ENCODE assay signal across 26 cellular contexts in the genomic region with DNA sequence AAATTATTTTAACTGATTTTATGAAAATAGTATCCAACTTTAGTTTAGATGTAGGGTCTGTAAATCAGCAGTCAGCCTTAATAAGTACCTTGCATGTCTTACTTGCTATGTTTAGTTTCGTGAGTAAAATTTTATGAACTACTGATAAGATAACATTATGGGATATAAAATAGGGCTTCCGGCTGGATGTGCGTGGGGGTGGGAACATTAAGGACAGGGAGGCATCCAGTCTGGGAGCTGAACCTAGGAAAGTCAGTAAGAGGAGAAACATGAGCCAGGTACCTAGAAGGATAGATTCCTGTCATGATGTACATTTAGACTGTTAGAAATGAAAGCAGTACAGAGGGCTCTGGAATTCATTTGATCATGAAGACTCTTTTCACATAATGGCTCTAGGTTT. TPM values are rescaled to one million over a fixed set of nuclear protein-coding genes. Genes with fewer than 3 reads are reported as not detected.
A peak's percentile ranks its signal among the peaks of the same experiment; 100 is the strongest.
DNase-seq lines count a peak whose midpoint lies in the region; ATAC-seq, FAIRE-seq and TF ChIP-seq lines count a peak whose summit lies in the region.
"Had no signal": no experiment of that assay in that cellular context is flagged by ENCODE, and none has a peak within 500 bp of the region (broad histone marks: within the 10 kb centered on the region; RNA-seq: fewer than 3 reads in every experiment).

No MANE protein-coding gene starts in this region.

- peak overlapping the region; percentile 32 for H3K27ac Mint-ChIP-seq in T-helper 17 cell
- H3K27ac Mint-ChIP-seq in stimulated activated naive B cell treated with anti-CD40 and anti-IgM and Interleukin-4, amounts not matched to agents 10 μg/mL and 1 μg/mL and 100 μg/mL, for 72 hours: no peak overlapping the region

- FAIRE-seq in small intestine (lab: Jason Lieb, UNC): no peak
- FAIRE-seq: D721Med, GM12892, GM18507, H54 had no signal

- no peak overlapping the region for H2BK12ac ChIP-seq in mesenchymal stem cell (ENCODE audit: low read length in 2 of 2)

- H3K9me3 ChIP-seq in T-helper 17 cell (ENCODE audit: control insufficient read depth, low read length, poor library complexity, severe bottlenecking): no peaks in the 10 kb centered on the region
- H3K9me3 ChIP-seq in colonic mucosa: no peaks in the 10 kb centered on the region
- no peaks in the 10 kb centered on the region for H3K9me3 ChIP-seq in mesenchymal stem cell (ENCODE audit: control insufficient read depth, low read length)
- H3K9me3 ChIP-seq in small intestine (ENCODE audit: control insufficient read depth, low read depth): no peaks in the 10 kb centered on the region

- no peak overlapping the region for H3K4me3 Mint-ChIP-seq in T-helper 17 cell
- H3K4me3 Mint-ChIP-seq in stimulated activated naive B cell treated with anti-CD40 and anti-IgM and Interleukin-4, amounts not matched to agents 10 μg/mL and 1 μg/mL and 100 μg/mL, for 72 hours: no peak overlapping the region
- H3K4me3 Mint-ChIP-seq: CD8-positive, alpha-beta memory T cell had no signal

- no peak overlapping the region for H4K91ac ChIP-seq in mesenchymal stem cell (ENCODE audit: low read length)

- intact Hi-C loops in colonic mucosa (cut with DNase I): no loop called here

- H3K36me3 ChIP-seq in colonic mucosa (peaks cover 9% of the 10 kb centered on the region), mesenchymal stem cell (ENCODE audit: control insufficient read depth in 1 of 2, insufficient read depth in 2 of 2, low read depth in 1 of 2, low read length in 2 of 2) (peaks cover 13 to 87% of the 10 kb centered on the region in 2 experiments), small intestine (ENCODE audit: control insufficient read depth in 2 of 2, insufficient read depth in 2 of 2, low read length in 2 of 2) (peaks cover 17 to 28% of the 10 kb centered on the region in 2 donors)

- no peak overlapping the region for H3K23ac ChIP-seq in mesenchymal stem cell (ENCODE audit: low read length in 2 of 2)

- H3K14ac ChIP-seq in mesenchymal stem cell (ENCODE audit: low read length in 2 of 2): no peak overlapping the region

- H3K4me1 ChIP-seq in colonic mucosa (no peaks in the 10 kb centered on the region), mesenchymal stem cell (ENCODE audit: control insufficient read depth, insufficient read depth, low read depth, low read length) (peaks cover 1% of the 10 kb centered on the region), small intestine (ENCODE audit: control insufficient read depth in 2 of 2, insufficient read depth in 1 of 2, low read depth in 1 of 2, low read length in 1 of 2) (peaks cover 0 to 2% of the 10 kb centered on the region in 2 donors)

- H3K18ac ChIP-seq in mesenchymal stem cell (ENCODE audit: low read depth in 1 of 2, low read length in 2 of 2): no peak overlapping the region

- peaks cover 14% of the 10 kb centered on the region for H3K36me3 Mint-ChIP-seq in T-helper 17 cell (ENCODE audit: low read depth)
- H3K36me3 Mint-ChIP-seq in stimulated activated naive B cell treated with anti-CD40 and anti-IgM and Interleukin-4, amounts not matched to agents 10 μg/mL and 1 μg/mL and 100 μg/mL, for 72 hours: peaks cover 39 to 48% of the 10 kb centered on the region in 2 donors

- H2AFZ ChIP-seq in mesenchymal stem cell (ENCODE audit: low read depth, low read length): no peak overlapping the region
- H2AFZ ChIP-seq: PC-9 had no signal

- H3K4ac ChIP-seq in mesenchymal stem cell (ENCODE audit: low read depth in 1 of 2, low read length in 2 of 2): no peak overlapping the region

- DNase-seq in T-helper 17 cell (no peak), colonic mucosa (peak; percentile 25), mesenchymal stem cell (no peak), small intestine (peak; percentile 54), SW 1271 (lab: John Stamatoyannopoulos, UW) (no peak)
- DNase-seq in stimulated activated naive B cell treated with anti-CD40 and anti-IgM and Interleukin-4, amounts not matched to agents 10 μg/mL and 1 μg/mL and 100 μg/mL, for 72 hours: no peak
- DNase-seq: ACHN; C1 segment of cervical spinal cord; CD8-positive, alpha-beta memory T cell; IMR-90; NCI-H1048; NCI-H1436; NCI-H1930; NCI-H345; NCI-H526; SIG-M5 had no signal

- ATAC-seq in T-helper 17 cell (no peak), GM21447 (IDR thresholded peaks at IDR 0.05; ENCODE audit: unreplicated experiment) (no peak)
- no peak for ATAC-seq in stimulated activated naive B cell treated with anti-CD40 and anti-IgM and Interleukin-4, amounts not matched to agents 10 μg/mL and 1 μg/mL and 100 μg/mL, for 72 hours (replicated peaks)

- H3K4me1 Mint-ChIP-seq in T-helper 17 cell: peaks cover 8% of the 10 kb centered on the region
- no peaks in the 10 kb centered on the region for H3K4me1 Mint-ChIP-seq in stimulated activated naive B cell treated with anti-CD40 and anti-IgM and Interleukin-4, amounts not matched to agents 10 μg/mL and 1 μg/mL and 100 μg/mL, for 72 hours
- H3K4me1 Mint-ChIP-seq: CD8-positive, alpha-beta memory T cell had no signal

- H3K4me2 ChIP-seq in mesenchymal stem cell (ENCODE audit: low read length, poor library complexity, severe bottlenecking): no peak overlapping the region
- H3K4me2 ChIP-seq: PC-9 had no signal

- peaks cover 24% of the 10 kb centered on the region for H3K79me1 ChIP-seq in mesenchymal stem cell (replicated peaks; ENCODE audit: low read length, poor library complexity, severe bottlenecking)

- H3K9ac ChIP-seq in colonic mucosa (ENCODE audit: low read depth in 2 of 2, low read length in 2 of 2) (no peak overlapping the region), mesenchymal stem cell (ENCODE audit: low read length) (no peak overlapping the region)

- H2BK5ac ChIP-seq in mesenchymal stem cell (ENCODE audit: low read depth, low read length, poor library complexity, severe bottlenecking): no peak overlapping the region

- H3K27me3 ChIP-seq in colonic mucosa (no peaks in the 10 kb centered on the region), mesenchymal stem cell (ENCODE audit: control insufficient read depth in 1 of 2, insufficient read depth in 1 of 2, low read length in 2 of 2) (no peaks in the 10 kb centered on the region), small intestine (ENCODE audit: control insufficient read depth in 2 of 2, insufficient read depth in 2 of 2, low read length in 2 of 2) (no peaks in the 10 kb centered on the region)

- H2AK5ac ChIP-seq in mesenchymal stem cell (ENCODE audit: low read length, severe bottlenecking): no peak overlapping the region

- 96% methylated on average over 3 of the region's 3 CpGs for WGBS in mesenchymal stem cell
- WGBS in small intestine, 3 donors: 23 to 72% (median 36%) methylated on average over 3 of the region's 3 CpGs

- no peak for TF ChIP-seq CTCF in colonic mucosa (IDR thresholded peaks at IDR 0.05)

- H3K27ac ChIP-seq in colonic mucosa: no peak overlapping the region
- H3K27ac ChIP-seq in mesenchymal stem cell (ENCODE audit: low read length, poor library complexity, severe bottlenecking): peak overlapping the region; percentile 47
- H3K27ac ChIP-seq in small intestine (ENCODE audit: low read depth in 1 of 2, low read length in 1 of 2): no peak overlapping the region
- H3K27ac ChIP-seq: HL-60, PC-9, RWPE1 had no signal

- no peaks in the 10 kb centered on the region for H3K27me3 Mint-ChIP-seq in T-helper 17 cell
- no peaks in the 10 kb centered on the region for H3K27me3 Mint-ChIP-seq in stimulated activated naive B cell treated with anti-CD40 and anti-IgM and Interleukin-4, amounts not matched to agents 10 μg/mL and 1 μg/mL and 100 μg/mL, for 72 hours
- H3K27me3 Mint-ChIP-seq: CD8-positive, alpha-beta memory T cell had no signal

- no peak overlapping the region for H4K8ac ChIP-seq in mesenchymal stem cell (ENCODE audit: low read length)

- no peak overlapping the region for H2BK15ac ChIP-seq in mesenchymal stem cell (ENCODE audit: low read depth, poor library complexity, severe bottlenecking)

- H2BK120ac ChIP-seq in mesenchymal stem cell (ENCODE audit: low read depth, low read length): no peak overlapping the region

- no peaks in the 10 kb centered on the region for H3K9me3 Mint-ChIP-seq in stimulated activated naive B cell treated with anti-CD40 and anti-IgM and Interleukin-4, amounts not matched to agents 10 μg/mL and 1 μg/mL and 100 μg/mL, for 72 hours
- H3K9me3 Mint-ChIP-seq: CD8-positive, alpha-beta memory T cell had no signal

- H3K4me3 ChIP-seq in colonic mucosa: no peak overlapping the region
- no peak overlapping the region for H3K4me3 ChIP-seq in mesenchymal stem cell (ENCODE audit: insufficient read depth in 1 of 2, low read depth in 1 of 2, low read length in 2 of 2)
- H3K4me3 ChIP-seq in small intestine (ENCODE audit: low read depth in 1 of 2, low read length in 2 of 2): no peak overlapping the region
- H3K4me3 ChIP-seq: PC-9 had no signal

RNA-seq across cellular contexts. Expression of a gene that starts 12.7 kb away (rescaled TPM):
- not detected for total RNA-seq in T-helper 17 cell
- under 1 TPM in 1 of 2 donors, not detected in 1; 0.32 TPM for total RNA-seq in colonic mucosa
- not detected for polyA plus RNA-seq in mesenchymal stem cell (2013, experiment 1 of 2)
- polyA plus RNA-seq in mesenchymal stem cell (2013, experiment 2 of 2): not detected
- 10 to 100 TPM in 2 of 3 donors, 1 to 10 TPM in 1; 8.4 to 87.2 (median 30.7) TPM for polyA plus RNA-seq in small intestine
- total RNA-seq: CD8-positive, alpha-beta memory T cell; HT1080; IMR-90; M059J; PC-9 had no signal
- polyA plus RNA-seq: IMR-90 had no signal

Comparison
In these comparisons a context has a peak if more than half of its experiments do, and no peak if none do; other contexts are left out.
1. DNase-seq: peak in colonic mucosa (single experiment) and small intestine (single experiment); none in T-helper 17 cell (0 of 3), mesenchymal stem cell (single experiment), stimulated activated naive B cell treated with anti-CD40 and anti-IgM and Interleukin-4, amounts not matched to agents 10 μg/mL and 1 μg/mL and 100 μg/mL, for 72 hours (single experiment) and SW 1271 (0 of 2).